In genomic region chr4:76745264-76745663, GRCh38 we compare ENCODE assay signal across 23 cellular contexts.
DNase-seq lines count a peak whose midpoint lies in the region; ATAC-seq, FAIRE-seq and TF ChIP-seq lines count a peak whose summit lies in the region.
"Had no signal": no experiment of that assay in that cellular context is flagged by ENCODE, and none has a peak within 500 bp of the region (broad histone marks: within the 10 kb centered on the region; RNA-seq: fewer than 3 reads in every experiment).

No MANE protein-coding gene starts in this region.

- no peak for TF ChIP-seq EP300 in SK-N-SH (IDR thresholded peaks at IDR 0.05; ENCODE audit: borderline replicate concordance in 1 of 2, low read depth in 1 of 2, low read length in 1 of 2)

- H3K27ac ChIP-seq in SK-N-SH (ENCODE audit: low read depth in 2 of 2, low read length in 1 of 2) (peak overlapping the region; percentile 79 to 81; a peak in 3 of 4 replicates), brain microvascular endothelial cell (peak overlapping the region; percentile 49), thoracic aorta (peak overlapping the region; percentile 63 to 98)
- H3K27ac ChIP-seq: coronary artery, ovary, vagina had no signal

- 100% methylated on average over 1 of the region's 1 CpG for WGBS in SK-N-SH (ENCODE audit: low lambda C conversion rate)

- H3K36me3 ChIP-seq in SK-N-SH (replicated peaks in 1 of 2; ENCODE audit: control insufficient read depth in 1 of 2, insufficient read depth in 2 of 2, low read length in 1 of 2) (peaks cover 19 to 34% of the 10 kb centered on the region in 2 experiments), brain microvascular endothelial cell (replicated peaks) (no peaks in the 10 kb centered on the region), thoracic aorta (peaks cover 19% of the 10 kb centered on the region)
- H3K36me3 ChIP-seq: ovary, vagina had no signal

- CTCF ChIA-PET in SK-N-SH (lab: Yijun Ruan, JAX): interaction anchor here (1.0 to 1.4 kb wide), 3 partner anchors 12 to 240 kb away, joined by 3 to 4 read pairs (median 3); no protein-coding TSS in a partner anchor

- H3K4me1 ChIP-seq in SK-N-SH (ENCODE audit: control insufficient read depth in 1 of 2, insufficient read depth in 2 of 2, low read depth in 1 of 2, low read length in 1 of 2): peaks cover 12 to 54% of the 10 kb centered on the region in 2 experiments
- peaks cover 37 to 81% of the 10 kb centered on the region in 2 donors for H3K4me1 ChIP-seq in thoracic aorta (ENCODE audit: control insufficient read depth in 1 of 2, low read depth in 2 of 2)
- H3K4me1 ChIP-seq: vagina had no signal

- peak overlapping the region; percentile 57 for H3K4me2 ChIP-seq in SK-N-SH

- ATAC-seq in SK-N-SH treated with all-trans-retinoic acid at 6 μM for 48 hours (no peak), thoracic aorta (ENCODE audit: insufficient number of reproducible peaks, low FRiP score, low read depth) (no peak)
- ATAC-seq: activated CD8-positive, alpha-beta T cell treated with anti-CD3 and anti-CD28 coated beads, Interleukin-2, amount 10 ng/mL, durations not matched to agents 7 days and 5 days; activated T-cell treated with anti-CD3 and anti-CD28 coated beads, Interleukin-2, amount 50 U/mL, for 4 hours; right cardiac atrium had no signal

- peak overlapping the region; percentile 42 for H3K9ac ChIP-seq in SK-N-SH

- H3K79me2 ChIP-seq in SK-N-SH (ENCODE audit: insufficient read depth): peaks cover 62% of the 10 kb centered on the region

- DNase-seq in SK-N-SH: no peak
- no peak for DNase-seq in brain microvascular endothelial cell
- DNase-seq in fibroblast of the aortic adventitia (ENCODE audit: low read depth): peak; percentile 38
- DNase-seq in thoracic aorta (ENCODE audit: low spot score): no peak
- no peak for DNase-seq in NCI-H82 (lab: John Stamatoyannopoulos, UW)
- no peak for DNase-seq in D721Med (ENCODE audit: insufficient read length, low spot score)
- DNase-seq in HT-29 (ENCODE audit: low spot score): no peak
- DNase-seq: 8988T; activated B cell treated with CpG ODN at 0.5 μM for 24 hours; activated CD8-positive, alpha-beta T cell treated with anti-CD3 and anti-CD28 coated beads, Interleukin-2, amount 10 ng/mL, durations not matched to agents 7 days and 5 days; activated naive CD4-positive, alpha-beta T cell treated with anti-CD3 and anti-CD28 coated beads for 36 hours; activated T-cell treated with anti-CD3 and anti-CD28 coated beads, Interleukin-2, amount 50 U/mL, for 4 hours; BE2C; KBM-7; kidney glomerular epithelial cell; NCI-H187; NCI-H345; ovary; right cardiac atrium; stimulated activated CD4-positive, alpha-beta T cell treated with anti-CD3 and anti-CD28 coated beads, Interleukin-15, amount 100 ng/mL, for 24 hours had no signal

- FAIRE-seq in D721Med (lab: Jason Lieb, UNC): no peak

- TF ChIP-seq CTCF in SK-N-SH (IDR thresholded peaks at IDR 0.05): no peak
- no peak for TF ChIP-seq CTCF in brain microvascular endothelial cell (IDR thresholded peaks at IDR 0.05; ENCODE audit: low read depth, low read length, missing control alignments)
- no peak for TF ChIP-seq CTCF in fibroblast of the aortic adventitia (IDR thresholded peaks at IDR 0.05; ENCODE audit: insufficient read depth, low read length)
- TF ChIP-seq CTCF in thoracic aorta (IDR thresholded peaks at IDR 0.05): no peak
- TF ChIP-seq CTCF in D721Med (IDR thresholded peaks at IDR 0.05; ENCODE audit: insufficient read depth, missing control alignments): no peak

- no peaks in the 10 kb centered on the region for H4K20me1 ChIP-seq in SK-N-SH (ENCODE audit: insufficient read depth)

- H3K9me2 ChIP-seq in SK-N-SH: no peaks in the 10 kb centered on the region

- H3F3A ChIP-seq in SK-N-SH (replicated peaks; ENCODE audit: insufficient read depth): peaks cover 47% of the 10 kb centered on the region

- in situ Hi-C loops in brain microvascular endothelial cell (cut with HindIII; ENCODE audit: low pct_ligation_motif_present, low sequenced_read_pairs): no loop called here

- H3K4me3 ChIP-seq in SK-N-SH (ENCODE audit: low read depth in 2 of 2, low read length in 1 of 2) (no peak overlapping the region), brain microvascular endothelial cell (ENCODE audit: low read depth, low read length) (no peak overlapping the region), fibroblast of the aortic adventitia (ENCODE audit: low read depth, low read length) (no peak overlapping the region), thoracic aorta (no peak overlapping the region)
- H3K4me3 ChIP-seq: coronary artery, ovary, vagina had no signal

- no peak overlapping the region for H2AFZ ChIP-seq in SK-N-SH (ENCODE audit: low read depth)

- H3K27me3 ChIP-seq in SK-N-SH (ENCODE audit: insufficient read depth) (no peaks in the 10 kb centered on the region), brain microvascular endothelial cell (replicated peaks) (no peaks in the 10 kb centered on the region), thoracic aorta (replicated peaks; ENCODE audit: insufficient read depth) (no peaks in the 10 kb centered on the region)
- H3K27me3 ChIP-seq: BE2C, ovary, vagina had no signal

- no peak for TF ChIP-seq RAD21 in SK-N-SH (IDR thresholded peaks at IDR 0.05; ENCODE audit: low read length)

- POLR2A ChIA-PET in SK-N-SH (lab: Yijun Ruan, JAX): no interaction called here

- H3K9me3 ChIP-seq in SK-N-SH (no peaks in the 10 kb centered on the region), thoracic aorta (no peaks in the 10 kb centered on the region)
- H3K9me3 ChIP-seq: BE2C, ovary, vagina had no signal

TF ChIP-seq in SK-N-SH, 30 proteins besides CTCF, POLR2A, EP300 and RAD21:
- TF ChIP-seq YY1 (IDR thresholded peaks at IDR 0.05; ENCODE audit: low read depth) (no peak), NRF1 (IDR thresholded peaks at IDR 0.05; ENCODE audit: low read depth, low read length) (no peak), MAX (IDR thresholded peaks at IDR 0.05; ENCODE audit: low read depth) (no peak), SMC3 (IDR thresholded peaks at IDR 0.05; ENCODE audit: low read depth, low read length) (no peak), ZBTB33 (IDR thresholded peaks at IDR 0.05; ENCODE audit: borderline replicate concordance, low read depth) (no peak), TAF1 (IDR thresholded peaks at IDR 0.05; ENCODE audit: borderline replicate concordance, low read depth, low read length) (no peak), GABPA (IDR thresholded peaks at IDR 0.05; ENCODE audit: low read depth) (no peak), TCF12 (IDR thresholded peaks at IDR 0.05) (no peak), POLR2AphosphoS5 (IDR thresholded peaks at IDR 0.05; ENCODE audit: low read depth, low read length) (no peak), RXRA (IDR thresholded peaks at IDR 0.05; ENCODE audit: borderline replicate concordance, low read depth) (no peak)

TF ChIP-seq in SK-N-SH treated with all-trans-retinoic acid at 6 μM for 48 hours, 23 proteins besides CTCF, POLR2A, EP300 and RAD21 (continues in another document):
- TF ChIP-seq OSR1 (CRISPR knock-in tag; IDR thresholded peaks at IDR 0.05) (no peak), RARB (CRISPR knock-in tag; IDR thresholded peaks at IDR 0.05) (no peak), CSRNP3 (CRISPR knock-in tag; IDR thresholded peaks at IDR 0.05) (no peak), PPARA (CRISPR knock-in tag; IDR thresholded peaks at IDR 0.05; ENCODE audit: borderline replicate concordance) (no peak), BACH2 (CRISPR knock-in tag; IDR thresholded peaks at IDR 0.05; ENCODE audit: borderline replicate concordance) (no peak), SNAI2 (CRISPR knock-in tag; IDR thresholded peaks at IDR 0.05) (no peak), ZFP30 (CRISPR knock-in tag; IDR thresholded peaks at IDR 0.05) (no peak), ZC3H10 (CRISPR knock-in tag; IDR thresholded peaks at IDR 0.05) (no peak), TSHZ2 (CRISPR knock-in tag; IDR thresholded peaks at IDR 0.05) (no peak)
